Comparison of ENCODE assay signal across 9 cellular contexts in genomic region chr6:139371421-139372253, GRCh38. TPM values are rescaled to one million over a fixed set of nuclear protein-coding genes. Genes with fewer than 3 reads are reported as not detected.
DNase-seq lines count a peak whose midpoint lies in the region; ATAC-seq and TF ChIP-seq lines count a peak whose summit lies in the region.
"Had no signal": no experiment of that assay in that cellular context is flagged by ENCODE, and none has a peak within 500 bp of the region (broad histone marks: within the 10 kb centered on the region; RNA-seq: fewer than 3 reads in every experiment).

No MANE protein-coding gene starts in this region.

- H3K27me3 Mint-ChIP-seq in activated CD8-positive, alpha-beta T cell treated with anti-CD3 and anti-CD28 coated beads for 36 hours = no peaks in the 10 kb centered on the region

- no peak for TF ChIP-seq EP300 in SK-N-SH (IDR thresholded peaks at IDR 0.05; ENCODE audit: borderline replicate concordance in 1 of 2, low read depth in 1 of 2, low read length in 1 of 2)

- H3K4me3 ChIP-seq in SK-N-SH (ENCODE audit: low read depth in 2 of 2, low read length in 1 of 2) = peak overlapping the region; percentile 72 to 95; a peak in 3 of 4 replicates
- peak overlapping the region; percentile 34; the same call in 1 of the 2 replicates for H3K4me3 ChIP-seq in iPS-18c (ENCODE audit: insufficient read depth, low read depth, low read length)

- H3K4me2 ChIP-seq in SK-N-SH = peak overlapping the region; percentile 85

- H3K79me2 ChIP-seq in SK-N-SH (ENCODE audit: insufficient read depth) = peaks cover 40% of the 10 kb centered on the region

- TF ChIP-seq CTCF in SK-N-SH (IDR thresholded peaks at IDR 0.05) = no peak
- no peak for TF ChIP-seq CTCF in activated CD8-positive, alpha-beta T cell treated with anti-CD3 and anti-CD28 coated beads for 36 hours (IDR thresholded peaks at IDR 0.05)

- H2AFZ ChIP-seq in SK-N-SH (ENCODE audit: low read depth) = no peak overlapping the region

- H3K9ac ChIP-seq in SK-N-SH = peak overlapping the region; percentile 98

- no peaks in the 10 kb centered on the region for H3K27me3 ChIP-seq in SK-N-SH (ENCODE audit: insufficient read depth)

- H3K9me3 Mint-ChIP-seq in activated CD8-positive, alpha-beta T cell treated with anti-CD3 and anti-CD28 coated beads for 36 hours = no peaks in the 10 kb centered on the region

- H4K20me1 ChIP-seq in SK-N-SH (ENCODE audit: insufficient read depth) = peaks cover 31% of the 10 kb centered on the region

- ATAC-seq in SK-N-SH treated with all-trans-retinoic acid at 6 μM for 48 hours = no peak
- ATAC-seq in activated CD8-positive, alpha-beta T cell treated with anti-CD3 and anti-CD28 coated beads for 36 hours = no peak
- ATAC-seq in GM19397 (IDR thresholded peaks at IDR 0.05; ENCODE audit: unreplicated experiment) = no peak

- peaks cover 28% of the 10 kb centered on the region for H3K36me3 Mint-ChIP-seq in activated CD8-positive, alpha-beta T cell treated with anti-CD3 and anti-CD28 coated beads for 36 hours (ENCODE audit: low read depth)

- no peaks in the 10 kb centered on the region for H3K9me3 ChIP-seq in SK-N-SH
- H3K9me3 ChIP-seq in iPS-18c (ENCODE audit: control insufficient read depth, insufficient read depth, low read length) = no peaks in the 10 kb centered on the region

- POLR2A ChIA-PET in SK-N-SH (lab: Yijun Ruan, JAX) = no interaction called here
- POLR2A ChIA-PET in activated CD8-positive, alpha-beta T cell treated with anti-CD3 and anti-CD28 coated beads for 36 hours (lab: Charles Lee) = interaction anchor here (2.0 kb wide), 1 partner anchor 234 kb away, joined by 4 read pairs; no protein-coding TSS in a partner anchor

- no peak for DNase-seq in SK-N-SH
- DNase-seq in activated CD8-positive, alpha-beta T cell treated with anti-CD3 and anti-CD28 coated beads for 36 hours = no peak
- DNase-seq in superior temporal gyrus (ENCODE audit: extremely low spot score) = peak; percentile 58
- DNase-seq in stimulated activated CD4-positive, alpha-beta T cell treated with anti-CD3 and anti-CD28 coated beads, Interleukin-12 subunit alpha, Interleukin-12 subunit beta, amount 100 ng/mL, for 4 hours = no peak
- no peak for DNase-seq in NCI-H1092 (lab: John Stamatoyannopoulos, UW)
- DNase-seq: stimulated activated CD4-positive, alpha-beta T cell treated with anti-CD3 and anti-CD28 coated beads, Interleukin-4, amount 100 ng/mL, for 4 hours had no signal

- H3K36me3 ChIP-seq in SK-N-SH (replicated peaks in 1 of 2; ENCODE audit: control insufficient read depth in 1 of 2, insufficient read depth in 2 of 2, low read length in 1 of 2) = peaks cover 18 to 27% of the 10 kb centered on the region in 2 experiments

- CTCF ChIA-PET in SK-N-SH (lab: Yijun Ruan, JAX) = no interaction called here
- CTCF ChIA-PET in activated CD8-positive, alpha-beta T cell treated with anti-CD3 and anti-CD28 coated beads for 36 hours (lab: Charles Lee) = interaction anchor here (1.2 to 4.3 kb wide), 3 partner anchors 18 to 254 kb away, joined by 3 to 87 read pairs (median 4); no protein-coding TSS in a partner anchor

- H3K4me1 ChIP-seq in SK-N-SH (ENCODE audit: control insufficient read depth in 1 of 2, insufficient read depth in 2 of 2, low read depth in 1 of 2, low read length in 1 of 2) = peaks cover 18 to 37% of the 10 kb centered on the region in 2 experiments

- H3K4me1 Mint-ChIP-seq in activated CD8-positive, alpha-beta T cell treated with anti-CD3 and anti-CD28 coated beads for 36 hours (ENCODE audit: low read depth) = peaks cover 44% of the 10 kb centered on the region

- peak overlapping the region; percentile 86 for H3K4me3 Mint-ChIP-seq in activated CD8-positive, alpha-beta T cell treated with anti-CD3 and anti-CD28 coated beads for 36 hours

- H3K27ac ChIP-seq in SK-N-SH (ENCODE audit: low read depth in 2 of 2, low read length in 1 of 2) = peak overlapping the region; percentile 76 to 91; a peak in 3 of 4 replicates

- H3F3A ChIP-seq in SK-N-SH (replicated peaks; ENCODE audit: insufficient read depth) = peaks cover 45% of the 10 kb centered on the region

- no peaks in the 10 kb centered on the region for H3K9me2 ChIP-seq in SK-N-SH

- TF ChIP-seq RAD21 in SK-N-SH (IDR thresholded peaks at IDR 0.05; ENCODE audit: low read length) = no peak

- intact Hi-C loops in activated CD8-positive, alpha-beta T cell treated with anti-CD3 and anti-CD28 coated beads for 36 hours (cut with micrococcal nuclease) = loop anchor here (5.0 to 10.0 kb wide), 3 partner anchors 153 to 556 kb away; no protein-coding TSS in a partner anchor

- H3K27ac Mint-ChIP-seq in activated CD8-positive, alpha-beta T cell treated with anti-CD3 and anti-CD28 coated beads for 36 hours = peak overlapping the region; percentile 79

- WGBS in SK-N-SH (ENCODE audit: low lambda C conversion rate) = 72% methylated on average over 3 of the region's 3 CpGs

TF ChIP-seq in SK-N-SH, 30 proteins besides CTCF, POLR2A, EP300 and RAD21:
- TF ChIP-seq RXRA (IDR thresholded peaks at IDR 0.05; ENCODE audit: borderline replicate concordance, low read depth) (no peak), SIN3A (IDR thresholded peaks at IDR 0.05; ENCODE audit: borderline replicate concordance, low read depth, low read length) (no peak)

TF ChIP-seq in SK-N-SH treated with all-trans-retinoic acid at 6 μM for 48 hours, 23 proteins besides CTCF, POLR2A, EP300 and RAD21 (continues in another document):
- TF ChIP-seq ZNF70 (CRISPR knock-in tag; IDR thresholded peaks at IDR 0.05) (no peak), RARB (CRISPR knock-in tag; IDR thresholded peaks at IDR 0.05) (no peak), ARNTL (CRISPR knock-in tag; IDR thresholded peaks at IDR 0.05; ENCODE audit: borderline replicate concordance, low read depth) (no peak), GLIS3 (CRISPR knock-in tag; IDR thresholded peaks at IDR 0.05) (no peak), POU6F1 (CRISPR knock-in tag; IDR thresholded peaks at IDR 0.05; ENCODE audit: borderline replicate concordance, low read depth) (no peak), ZFP3 (CRISPR knock-in tag; IDR thresholded peaks at IDR 0.05) (no peak), OSR1 (CRISPR knock-in tag; IDR thresholded peaks at IDR 0.05) (no peak), BACH2 (CRISPR knock-in tag; IDR thresholded peaks at IDR 0.05; ENCODE audit: borderline replicate concordance) (no peak), TOX (CRISPR knock-in tag; IDR thresholded peaks at IDR 0.05; ENCODE audit: borderline replicate concordance) (no peak), TSHZ2 (CRISPR knock-in tag; IDR thresholded peaks at IDR 0.05) (no peak), TCF4 (CRISPR knock-in tag; IDR thresholded peaks at IDR 0.05; ENCODE audit: borderline replicate concordance) (no peak), ESRRG (CRISPR knock-in tag; IDR thresholded peaks at IDR 0.05) (no peak), ISL1 (CRISPR knock-in tag; IDR thresholded peaks at IDR 0.05) (no peak)

RNA-seq across cellular contexts. Expression of gene CITED2, which starts 2.8 kb away (rescaled TPM):
- polyA plus RNA-seq in SK-N-SH (2012; rRNA removed) = 159 and 173 TPM in 2 replicates
- polyA plus RNA-seq in SK-N-SH (2012; cell fraction: cytosol; rRNA removed) = 133 and 135 TPM in 2 replicates
- polyA plus RNA-seq in SK-N-SH (2012; cell fraction: nucleus; rRNA removed) = 156 and 252 TPM in 2 replicates
- 10 to 100 TPM; 37.5 to 39.7 TPM for total RNA-seq in activated CD8-positive, alpha-beta T cell treated with anti-CD3 and anti-CD28 coated beads for 36 hours
